1 cellular context compared by ENCODE assay signal in the genomic region with DNA sequence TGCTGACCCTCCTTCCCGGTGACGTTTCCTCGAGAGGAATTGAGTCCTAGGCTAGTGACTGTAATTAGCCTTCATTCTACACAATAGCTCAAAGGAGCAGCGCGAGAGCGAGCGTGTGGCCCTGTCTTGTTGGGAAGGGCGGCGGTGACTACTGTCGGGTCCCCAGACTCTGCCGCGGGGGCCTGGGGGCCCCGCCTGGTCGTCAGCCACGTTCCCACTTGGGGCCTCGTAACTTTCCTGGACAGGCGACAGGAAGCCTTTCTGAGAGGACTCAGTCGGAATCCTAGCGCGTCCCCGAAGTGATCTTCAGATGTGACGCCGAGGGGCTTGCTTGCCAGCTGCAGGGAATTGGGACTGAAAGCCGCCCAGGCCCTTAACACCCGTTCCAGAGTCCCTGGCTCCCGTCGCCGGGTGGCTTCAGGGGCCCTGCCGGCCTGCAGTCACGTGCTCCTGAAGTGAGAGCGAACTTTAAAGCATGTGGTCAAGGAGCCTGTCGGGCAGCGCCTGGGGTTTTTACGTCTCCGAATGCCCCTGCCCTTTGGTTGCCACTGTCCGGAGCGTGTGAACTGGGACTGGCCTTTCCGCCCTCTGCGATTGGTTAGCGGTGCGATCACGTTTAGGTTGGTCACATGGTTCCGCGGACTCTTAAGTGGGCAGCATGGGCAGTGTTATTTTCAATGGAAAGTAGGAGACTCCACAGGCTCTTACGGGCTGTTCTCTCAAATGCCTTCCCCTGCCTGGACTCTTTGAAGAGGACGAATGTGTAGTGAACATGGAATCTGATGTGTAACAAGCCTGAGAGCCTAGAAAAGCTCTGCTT.
A peak's percentile ranks its signal among the peaks of the same experiment; 100 is the strongest.
TF ChIP-seq lines count a peak whose summit lies in the region.

No MANE protein-coding gene starts in this region.

TF ChIP-seq in HepG2, 621 proteins besides CTCF, POLR2A, EP300 and RAD21 (continued from another document and continues in another):
- TF ChIP-seq, protein P1, sequence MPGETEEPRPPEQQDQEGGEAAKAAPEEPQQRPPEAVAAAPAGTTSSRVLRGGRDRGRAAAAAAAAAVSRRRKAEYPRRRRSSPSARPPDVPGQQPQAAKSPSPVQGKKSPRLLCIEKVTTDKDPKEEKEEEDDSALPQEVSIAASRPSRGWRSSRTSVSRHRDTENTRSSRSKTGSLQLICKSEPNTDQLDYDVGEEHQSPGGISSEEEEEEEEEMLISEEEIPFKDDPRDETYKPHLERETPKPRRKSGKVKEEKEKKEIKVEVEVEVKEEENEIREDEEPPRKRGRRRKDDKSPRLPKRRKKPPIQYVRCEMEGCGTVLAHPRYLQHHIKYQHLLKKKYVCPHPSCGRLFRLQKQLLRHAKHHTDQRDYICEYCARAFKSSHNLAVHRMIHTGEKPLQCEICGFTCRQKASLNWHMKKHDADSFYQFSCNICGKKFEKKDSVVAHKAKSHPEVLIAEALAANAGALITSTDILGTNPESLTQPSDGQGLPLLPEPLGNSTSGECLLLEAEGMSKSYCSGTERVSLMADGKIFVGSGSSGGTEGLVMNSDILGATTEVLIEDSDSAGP (CRISPR knock-in tag; IDR thresholded peaks at IDR 0.05; ENCODE audit: borderline replicate concordance) = 0 out of 2 replicates have a peak, but pooled peaks have one; percentile 14
- no peak for TF ChIP-seq NONO (IDR thresholded peaks at IDR 0.05)
- TF ChIP-seq NONO (CRISPR knock-in tag; conservative IDR thresholded peaks at IDR 0.05) = no peak
- TF ChIP-seq PCBP1 (IDR thresholded peaks at IDR 0.05; ENCODE audit: borderline replicate concordance, low read depth, low read length) = no peak
- no peak for TF ChIP-seq TIGD3 (CRISPR knock-in tag; IDR thresholded peaks at IDR 0.05; ENCODE audit: borderline replicate concordance)
- no peak for TF ChIP-seq CEBPZ (IDR thresholded peaks at IDR 0.05; ENCODE audit: low read length)
- no peak for TF ChIP-seq MYPOP (CRISPR knock-in tag; IDR thresholded peaks at IDR 0.05)
- TF ChIP-seq ZNF670 (CRISPR knock-in tag; IDR thresholded peaks at IDR 0.05; ENCODE audit: borderline replicate concordance) = peak; percentile 40; the same call in 1 of the 2 replicates
- no peak for TF ChIP-seq ZNF556 (CRISPR knock-in tag; IDR thresholded peaks at IDR 0.05; ENCODE audit: borderline replicate concordance)
- peak; percentile 39; the same call in 1 of the 2 replicates for TF ChIP-seq ZNF33B (CRISPR knock-in tag; IDR thresholded peaks at IDR 0.05)
- TF ChIP-seq, protein P2, sequence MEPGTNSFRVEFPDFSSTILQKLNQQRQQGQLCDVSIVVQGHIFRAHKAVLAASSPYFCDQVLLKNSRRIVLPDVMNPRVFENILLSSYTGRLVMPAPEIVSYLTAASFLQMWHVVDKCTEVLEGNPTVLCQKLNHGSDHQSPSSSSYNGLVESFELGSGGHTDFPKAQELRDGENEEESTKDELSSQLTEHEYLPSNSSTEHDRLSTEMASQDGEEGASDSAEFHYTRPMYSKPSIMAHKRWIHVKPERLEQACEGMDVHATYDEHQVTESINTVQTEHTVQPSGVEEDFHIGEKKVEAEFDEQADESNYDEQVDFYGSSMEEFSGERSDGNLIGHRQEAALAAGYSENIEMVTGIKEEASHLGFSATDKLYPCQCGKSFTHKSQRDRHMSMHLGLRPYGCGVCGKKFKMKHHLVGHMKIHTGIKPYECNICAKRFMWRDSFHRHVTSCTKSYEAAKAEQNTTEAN (CRISPR knock-in tag; conservative IDR thresholded peaks at IDR 0.05) = no peak
- no peak for TF ChIP-seq ZNF20 (CRISPR knock-in tag; IDR thresholded peaks at IDR 0.05)
- TF ChIP-seq SSRP1 (CRISPR knock-in tag; IDR thresholded peaks at IDR 0.05) = no peak
- TF ChIP-seq MED1 (CRISPR knock-in tag; IDR thresholded peaks at IDR 0.05) = no peak
- no peak for TF ChIP-seq ZNF260 (CRISPR knock-in tag; IDR thresholded peaks at IDR 0.05; ENCODE audit: borderline replicate concordance, low read depth)
- no peak for TF ChIP-seq MZF1 (CRISPR knock-in tag; IDR thresholded peaks at IDR 0.05; ENCODE audit: borderline replicate concordance)
- no peak for TF ChIP-seq ZNF780A (CRISPR knock-in tag; IDR thresholded peaks at IDR 0.05)
- no peak for TF ChIP-seq MIXL1 (CRISPR knock-in tag; IDR thresholded peaks at IDR 0.05)
- TF ChIP-seq MBD4 (IDR thresholded peaks at IDR 0.05; ENCODE audit: borderline replicate concordance, low read length) = no peak
- no peak for TF ChIP-seq ZNF503 (CRISPR knock-in tag; IDR thresholded peaks at IDR 0.05)
- TF ChIP-seq RBFOX2 (IDR thresholded peaks at IDR 0.05; ENCODE audit: low read depth, low read length) = no peak
- no peak for TF ChIP-seq ZNF281 (CRISPR knock-in tag; IDR thresholded peaks at IDR 0.05; ENCODE audit: borderline replicate concordance)
- no peak for TF ChIP-seq ZMAT5 (CRISPR knock-in tag; IDR thresholded peaks at IDR 0.05; ENCODE audit: borderline replicate concordance, low read depth)
- TF ChIP-seq SMAD9 (CRISPR knock-in tag; IDR thresholded peaks at IDR 0.05) = peak; percentile 70; the same call in 1 of the 2 replicates
- TF ChIP-seq, protein P3, sequence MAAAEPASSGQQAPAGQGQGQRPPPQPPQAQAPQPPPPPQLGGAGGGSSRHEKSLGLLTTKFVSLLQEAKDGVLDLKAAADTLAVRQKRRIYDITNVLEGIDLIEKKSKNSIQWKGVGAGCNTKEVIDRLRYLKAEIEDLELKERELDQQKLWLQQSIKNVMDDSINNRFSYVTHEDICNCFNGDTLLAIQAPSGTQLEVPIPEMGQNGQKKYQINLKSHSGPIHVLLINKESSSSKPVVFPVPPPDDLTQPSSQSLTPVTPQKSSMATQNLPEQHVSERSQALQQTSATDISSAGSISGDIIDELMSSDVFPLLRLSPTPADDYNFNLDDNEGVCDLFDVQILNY (CRISPR knock-in tag; conservative IDR thresholded peaks at IDR 0.05) = no peak
- TF ChIP-seq ZNF331 (CRISPR knock-in tag; IDR thresholded peaks at IDR 0.05) = no peak; the same call in 1 of the 2 replicates
- TF ChIP-seq, protein P4, sequence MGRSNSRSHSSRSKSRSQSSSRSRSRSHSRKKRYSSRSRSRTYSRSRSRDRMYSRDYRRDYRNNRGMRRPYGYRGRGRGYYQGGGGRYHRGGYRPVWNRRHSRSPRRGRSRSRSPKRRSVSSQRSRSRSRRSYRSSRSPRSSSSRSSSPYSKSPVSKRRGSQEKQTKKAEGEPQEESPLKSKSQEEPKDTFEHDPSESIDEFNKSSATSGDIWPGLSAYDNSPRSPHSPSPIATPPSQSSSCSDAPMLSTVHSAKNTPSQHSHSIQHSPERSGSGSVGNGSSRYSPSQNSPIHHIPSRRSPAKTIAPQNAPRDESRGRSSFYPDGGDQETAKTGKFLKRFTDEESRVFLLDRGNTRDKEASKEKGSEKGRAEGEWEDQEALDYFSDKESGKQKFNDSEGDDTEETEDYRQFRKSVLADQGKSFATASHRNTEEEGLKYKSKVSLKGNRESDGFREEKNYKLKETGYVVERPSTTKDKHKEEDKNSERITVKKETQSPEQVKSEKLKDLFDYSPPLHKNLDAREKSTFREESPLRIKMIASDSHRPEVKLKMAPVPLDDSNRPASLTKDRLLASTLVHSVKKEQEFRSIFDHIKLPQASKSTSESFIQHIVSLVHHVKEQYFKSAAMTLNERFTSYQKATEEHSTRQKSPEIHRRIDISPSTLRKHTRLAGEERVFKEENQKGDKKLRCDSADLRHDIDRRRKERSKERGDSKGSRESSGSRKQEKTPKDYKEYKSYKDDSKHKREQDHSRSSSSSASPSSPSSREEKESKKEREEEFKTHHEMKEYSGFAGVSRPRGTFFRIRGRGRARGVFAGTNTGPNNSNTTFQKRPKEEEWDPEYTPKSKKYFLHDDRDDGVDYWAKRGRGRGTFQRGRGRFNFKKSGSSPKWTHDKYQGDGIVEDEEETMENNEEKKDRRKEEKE (IDR thresholded peaks at IDR 0.05) = no peak
- TF ChIP-seq, protein P5, sequence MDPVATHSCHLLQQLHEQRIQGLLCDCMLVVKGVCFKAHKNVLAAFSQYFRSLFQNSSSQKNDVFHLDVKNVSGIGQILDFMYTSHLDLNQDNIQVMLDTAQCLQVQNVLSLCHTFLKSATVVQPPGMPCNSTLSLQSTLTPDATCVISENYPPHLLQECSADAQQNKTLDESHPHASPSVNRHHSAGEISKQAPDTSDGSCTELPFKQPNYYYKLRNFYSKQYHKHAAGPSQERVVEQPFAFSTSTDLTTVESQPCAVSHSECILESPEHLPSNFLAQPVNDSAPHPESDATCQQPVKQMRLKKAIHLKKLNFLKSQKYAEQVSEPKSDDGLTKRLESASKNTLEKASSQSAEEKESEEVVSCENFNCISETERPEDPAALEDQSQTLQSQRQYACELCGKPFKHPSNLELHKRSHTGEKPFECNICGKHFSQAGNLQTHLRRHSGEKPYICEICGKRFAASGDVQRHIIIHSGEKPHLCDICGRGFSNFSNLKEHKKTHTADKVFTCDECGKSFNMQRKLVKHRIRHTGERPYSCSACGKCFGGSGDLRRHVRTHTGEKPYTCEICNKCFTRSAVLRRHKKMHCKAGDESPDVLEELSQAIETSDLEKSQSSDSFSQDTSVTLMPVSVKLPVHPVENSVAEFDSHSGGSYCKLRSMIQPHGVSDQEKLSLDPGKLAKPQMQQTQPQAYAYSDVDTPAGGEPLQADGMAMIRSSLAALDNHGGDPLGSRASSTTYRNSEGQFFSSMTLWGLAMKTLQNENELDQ (CRISPR knock-in tag; IDR thresholded peaks at IDR 0.05; ENCODE audit: borderline replicate concordance) = 0 out of 2 replicates have a peak, but pooled peaks have one; percentile 45
- TF ChIP-seq ZNF567 (CRISPR knock-in tag; IDR thresholded peaks at IDR 0.05; ENCODE audit: borderline replicate concordance) = no peak
- TF ChIP-seq TBL1XR1 (IDR thresholded peaks at IDR 0.05; ENCODE audit: borderline replicate concordance, low read length, partially characterized antibody) = no peak
- TF ChIP-seq NR1H2 (CRISPR knock-in tag; IDR thresholded peaks at IDR 0.05; ENCODE audit: borderline replicate concordance, low read depth) = no peak
